Comparison of ENCODE assay signal across 8 cellular contexts in genomic region chr2:197515798-197516761, GRCh38. TPM values are rescaled to one million over a fixed set of nuclear protein-coding genes. Genes with fewer than 3 reads are reported as not detected.
DNase-seq lines count a peak whose midpoint lies in the region; ATAC-seq and TF ChIP-seq lines count a peak whose summit lies in the region.

Gene MOB4 (plus strand): TSS chr2:197516066. CDS start chr2:197516087, 21 bp downstream.

- no peaks in the 10 kb centered on the region; the same call in 1 of the 3 replicates for H3K9me3 Mint-ChIP-seq in GM23338
- peaks cover 0 to 7% (median 3%) of the 10 kb centered on the region in 11 donors for H3K9me3 Mint-ChIP-seq in naive thymus-derived CD4-positive, alpha-beta T cell
- peaks cover 3% of the 10 kb centered on the region in 2 donors for H3K9me3 Mint-ChIP-seq in stimulated activated naive B cell treated with anti-CD40 and anti-IgM and Interleukin-4, amounts not matched to agents 10 μg/mL and 1 μg/mL and 100 μg/mL, for 72 hours

- POLR2A ChIA-PET in naive thymus-derived CD4-positive, alpha-beta T cell (lab: Charles Lee), result interaction anchor here (0.5 to 3.3 kb wide), 11 partner anchors 9 to 611 kb away, joined by 3 to 100 read pairs (median 12); partner anchors contain the start of genes COQ10B, HSPD1, HSPE1 and MARS2

- peak within 1 kb of the TSS; percentile 85 for H3K4me2 ChIP-seq in DOHH2 (ENCODE audit: low read length)
- peak within 1 kb of the TSS; percentile 93 for H3K4me2 ChIP-seq in GM23338

- peak; percentile 94 for ATAC-seq in GM23338
- ATAC-seq in naive thymus-derived CD4-positive, alpha-beta T cell, result peak; percentile 97
- ATAC-seq in stimulated activated naive B cell treated with anti-CD40 and anti-IgM and Interleukin-4, amounts not matched to agents 10 μg/mL and 1 μg/mL and 100 μg/mL, for 72 hours (replicated peaks), result peak; percentile 90 to 95

- H3K9me2 ChIP-seq in DOHH2 (replicated peaks; ENCODE audit: control insufficient read depth, low read length) (no peaks in the 10 kb centered on the region), GM23338 (ENCODE audit: insufficient read depth) (no peaks in the 10 kb centered on the region)

- H3K4me3 ChIP-seq in DOHH2 (ENCODE audit: low read length), result peak within 1 kb of the TSS; percentile 85
- peak within 1 kb of the TSS; percentile 86 for H3K4me3 ChIP-seq in GM23338
- H3K4me3 ChIP-seq in naive thymus-derived CD4-positive, alpha-beta T cell (ENCODE audit: low read length), result peak within 1 kb of the TSS; percentile 75

- peak within 1 kb of the TSS; percentile 96 for H3K27ac Mint-ChIP-seq in GM23338
- peak within 1 kb of the TSS; percentile 88 to 99 (median 95) for H3K27ac Mint-ChIP-seq in naive thymus-derived CD4-positive, alpha-beta T cell
- peak within 1 kb of the TSS; percentile 99 for H3K27ac Mint-ChIP-seq in stimulated activated naive B cell treated with anti-CD40 and anti-IgM and Interleukin-4, amounts not matched to agents 10 μg/mL and 1 μg/mL and 100 μg/mL, for 72 hours

- H3K4me1 ChIP-seq in DOHH2 (ENCODE audit: control insufficient read depth, low read length) (peaks cover 27% of the 10 kb centered on the region), GM23338 (ENCODE audit: insufficient read depth) (peaks cover 25% of the 10 kb centered on the region)
- peaks cover 10 to 12% of the 10 kb centered on the region in 2 donors for H3K4me1 ChIP-seq in naive thymus-derived CD4-positive, alpha-beta T cell (ENCODE audit: control insufficient read depth in 2 of 2, insufficient read depth in 2 of 2, low read length in 2 of 2)

- no peaks in the 10 kb centered on the region for H4K20me1 ChIP-seq in DOHH2 (ENCODE audit: control insufficient read depth, insufficient read depth, low read depth, low read length)
- peaks cover 14% of the 10 kb centered on the region for H4K20me1 ChIP-seq in GM23338 (replicated peaks; ENCODE audit: insufficient read depth)

- CTCF ChIA-PET in naive thymus-derived CD4-positive, alpha-beta T cell (lab: Charles Lee), result interaction anchor here (1.6 kb wide), 1 partner anchor 16 kb away, joined by 5 read pairs; the partner anchor contains the start of genes HSPD1 and HSPE1

- peak; percentile 98 for DNase-seq in GM23338 (ENCODE audit: low spot score)
- peak; percentile 93 for DNase-seq in LHCN-M2 (ENCODE audit: low read depth)
- peak; percentile 97 for DNase-seq in RPMI8226
- peak; percentile 89 to 92 for DNase-seq in activated T-helper 1 cell treated with anti-CD3 and anti-CD28 coated beads, Interleukin-2, amount 50 U/mL, for 16 hours (ENCODE audit: low read depth in 1 of 2, low spot score in 1 of 2)
- peak; percentile 95 for DNase-seq in fibroblast of gingiva (ENCODE audit: low read depth)
- DNase-seq in naive thymus-derived CD4-positive, alpha-beta T cell, result peak; percentile 87 to 98 (median 92)
- DNase-seq in stimulated activated naive B cell treated with anti-CD40 and anti-IgM and Interleukin-4, amounts not matched to agents 10 μg/mL and 1 μg/mL and 100 μg/mL, for 72 hours, result peak; percentile 95

- H3F3A ChIP-seq in DOHH2 (ENCODE audit: control insufficient read depth, insufficient read depth) (peaks cover 23% of the 10 kb centered on the region), GM23338 (replicated peaks; ENCODE audit: low read depth) (peaks cover 13% of the 10 kb centered on the region; the same call in 1 of the 2 replicates)

- peaks cover 13% of the 10 kb centered on the region for H3K27me3 Mint-ChIP-seq in GM23338 (ENCODE audit: insufficient read depth, low read depth, poor library complexity)
- H3K27me3 Mint-ChIP-seq in naive thymus-derived CD4-positive, alpha-beta T cell, result no peaks in the 10 kb centered on the region
- no peaks in the 10 kb centered on the region for H3K27me3 Mint-ChIP-seq in stimulated activated naive B cell treated with anti-CD40 and anti-IgM and Interleukin-4, amounts not matched to agents 10 μg/mL and 1 μg/mL and 100 μg/mL, for 72 hours

- H3K4me1 Mint-ChIP-seq in GM23338, result peaks cover 32% of the 10 kb centered on the region
- peaks cover 28 to 51% (median 42%) of the 10 kb centered on the region in 7 donors for H3K4me1 Mint-ChIP-seq in naive thymus-derived CD4-positive, alpha-beta T cell
- H3K4me1 Mint-ChIP-seq in stimulated activated naive B cell treated with anti-CD40 and anti-IgM and Interleukin-4, amounts not matched to agents 10 μg/mL and 1 μg/mL and 100 μg/mL, for 72 hours, result peaks cover 13 to 16% of the 10 kb centered on the region in 2 donors

- H2AFZ ChIP-seq in GM23338, result peak within 1 kb of the TSS; percentile 95

- TF ChIP-seq CTCF in DOHH2 (IDR thresholded peaks at IDR 0.05; ENCODE audit: low read depth, low read length, poor library complexity, severe bottlenecking) (no peak), GM23338 (conservative IDR thresholded peaks at IDR 0.05; ENCODE audit: low read depth in 2 of 2) (no peak)

- peak within 1 kb of the TSS; percentile 96 for H3K4me3 Mint-ChIP-seq in GM23338
- peak within 1 kb of the TSS; percentile 85 to 99 (median 98) for H3K4me3 Mint-ChIP-seq in naive thymus-derived CD4-positive, alpha-beta T cell
- H3K4me3 Mint-ChIP-seq in stimulated activated naive B cell treated with anti-CD40 and anti-IgM and Interleukin-4, amounts not matched to agents 10 μg/mL and 1 μg/mL and 100 μg/mL, for 72 hours, result peak within 1 kb of the TSS; percentile 98 to 100

- peaks cover 52% of the 10 kb centered on the region for H3K36me3 ChIP-seq in DOHH2 (ENCODE audit: control insufficient read depth, low read length)
- 0 out of 2 replicates have a peak, but pooled peaks cover 9% of the 10 kb centered on the region for H3K36me3 ChIP-seq in GM23338 (ENCODE audit: insufficient read depth)
- H3K36me3 ChIP-seq in naive thymus-derived CD4-positive, alpha-beta T cell (ENCODE audit: control insufficient read depth in 2 of 3, insufficient read depth in 3 of 3, low read length in 3 of 3), result peaks cover 0 to 15% (median 0%) of the 10 kb centered on the region in 3 experiments

- peaks cover 18% of the 10 kb centered on the region for H3K36me3 Mint-ChIP-seq in GM23338 (ENCODE audit: low read depth)
- peaks cover 4 to 18% (median 14%) of the 10 kb centered on the region in 5 donors for H3K36me3 Mint-ChIP-seq in naive thymus-derived CD4-positive, alpha-beta T cell
- peaks cover 18 to 33% of the 10 kb centered on the region in 2 donors for H3K36me3 Mint-ChIP-seq in stimulated activated naive B cell treated with anti-CD40 and anti-IgM and Interleukin-4, amounts not matched to agents 10 μg/mL and 1 μg/mL and 100 μg/mL, for 72 hours

- intact Hi-C loops in naive thymus-derived CD4-positive, alpha-beta T cell (cut with micrococcal nuclease), result loop anchor here (1.0 to 5.0 kb wide), 11 partner anchors 16 to 1859 kb away; partner anchors contain the start of genes CCDC150 (in 2 of the 2), COQ10B (in 2 of the 2), HSPE1 (in 2 of the 2) and MARS2 (in 2 of the 2)

- peak within 1 kb of the TSS; percentile 92 for H3K27ac ChIP-seq in DOHH2 (ENCODE audit: low read depth, low read length)
- peak within 1 kb of the TSS; percentile 83; the same call in 1 of the 2 replicates for H3K27ac ChIP-seq in GM23338 (ENCODE audit: low read depth)
- peak within 1 kb of the TSS; percentile 86 for H3K27ac ChIP-seq in naive thymus-derived CD4-positive, alpha-beta T cell (ENCODE audit: low read depth, low read length)

- peaks cover 74% of the 10 kb centered on the region for H3K79me2 ChIP-seq in DOHH2 (ENCODE audit: control insufficient read depth, low read length)
- H3K79me2 ChIP-seq in GM23338 (replicated peaks; ENCODE audit: insufficient read depth), result peaks cover 48% of the 10 kb centered on the region

- H3K9me3 ChIP-seq in DOHH2 (ENCODE audit: control insufficient read depth, insufficient read depth, low read length), result peaks cover 7% of the 10 kb centered on the region
- H3K9me3 ChIP-seq in naive thymus-derived CD4-positive, alpha-beta T cell (ENCODE audit: control insufficient read depth in 2 of 3, low read length in 3 of 3), result no peaks in the 10 kb centered on the region

- no peaks in the 10 kb centered on the region for H3K27me3 ChIP-seq in DOHH2 (ENCODE audit: control insufficient read depth, low read length)
- no peaks in the 10 kb centered on the region for H3K27me3 ChIP-seq in GM23338 (ENCODE audit: insufficient read depth)
- no peaks in the 10 kb centered on the region for H3K27me3 ChIP-seq in naive thymus-derived CD4-positive, alpha-beta T cell (ENCODE audit: control insufficient read depth in 2 of 2, insufficient read depth in 2 of 2, low read length in 2 of 2)

TF ChIP-seq in GM23338, 12 proteins besides CTCF, POLR2A, EP300 and RAD21 (continues in another document):
- no peak for TF ChIP-seq ZNF114 (CRISPR knock-in tag; IDR thresholded peaks at IDR 0.05)
- TF ChIP-seq ETS1 (IDR thresholded peaks at IDR 0.05), result peak; percentile 79
- TF ChIP-seq CREB1 (CRISPR knock-in tag; IDR thresholded peaks at IDR 0.05; ENCODE audit: low read depth), result peak; percentile 85
- no peak for TF ChIP-seq STAT1 (IDR thresholded peaks at IDR 0.05; ENCODE audit: unreplicated experiment)
- peak; percentile 98 for TF ChIP-seq POLR2AphosphoS5 (IDR thresholded peaks at IDR 0.05; ENCODE audit: low read depth)

RNA-seq across cellular contexts. Expression of gene MOB4, which starts in this region (rescaled TPM):
- 68.2 and 101 TPM in 2 replicates for total RNA-seq in GM23338 (2014; rRNA removed; shearing (Covaris generic))
- 87.0 and 88.6 TPM in 2 replicates for polyA plus RNA-seq in GM23338 (2016; fragmentation: Nextera tagmentation; extraction: Ambion mirVana)
- total RNA-seq in LHCN-M2 (2014; rRNA removed), result 48.0 and 56.9 TPM in 2 replicates
- 19.9 TPM for polyA plus RNA-seq in LHCN-M2 (2012)
- 10 to 100 TPM; 16.1 to 22.5 (median 17.9) TPM for total RNA-seq in naive thymus-derived CD4-positive, alpha-beta T cell
- 10 to 100 TPM; 18.6 to 39.6 TPM for polyA plus RNA-seq in naive thymus-derived CD4-positive, alpha-beta T cell

Comparison
In these comparisons a context has a peak if more than half of its experiments do, and no peak if none do; other contexts are left out.
1. Peak in every context shown above with its lines: DNase-seq, ATAC-seq, H3K4me3 ChIP-seq and H3K27ac ChIP-seq.